10 cellular contexts compared by ENCODE assay signal in genomic region chr10:79155301-79156081, GRCh38.
A peak's percentile ranks its signal among the peaks of the same experiment; 100 is the strongest.
DNase-seq lines count a peak whose midpoint lies in the region; ATAC-seq, FAIRE-seq and TF ChIP-seq lines count a peak whose summit lies in the region.
"Had no signal": no experiment of that assay in that cellular context is flagged by ENCODE, and none has a peak within 500 bp of the region (broad histone marks: within the 10 kb centered on the region; RNA-seq: fewer than 3 reads in every experiment).

No MANE protein-coding gene starts in this region.

- H3K9me3 ChIP-seq in kidney (ENCODE audit: control insufficient read depth in 1 of 2, low read length in 2 of 2) = no peaks in the 10 kb centered on the region
- no peaks in the 10 kb centered on the region for H3K9me3 ChIP-seq in tibial nerve

- 61 to 64% methylated on average over 11 to 14 of the region's 14 CpGs for WGBS in tibial nerve, 2 donors

- no peaks in the 10 kb centered on the region for H3K27me3 ChIP-seq in tibial nerve

- H3K27ac ChIP-seq in kidney (ENCODE audit: low read depth in 2 of 2, low read length in 2 of 2) (peak overlapping the region; percentile 52 to 69), tibial nerve (peak overlapping the region in 3 of 4 donors; percentile 41 to 97 (median 91))

- H3K4me3 ChIP-seq in kidney (ENCODE audit: low read length in 2 of 2) = no peak overlapping the region
- no peak overlapping the region for H3K4me3 ChIP-seq in tibial nerve

- intact Hi-C loops in kidney (cut with DNase I) = no loop called here

- H3K9ac ChIP-seq in kidney (ENCODE audit: low read length in 2 of 2) = peak overlapping the region in 1 of 2 donors; percentile 59

- FAIRE-seq in kidney (lab: Jason Lieb, UNC) = no peak
- FAIRE-seq: A204.1 had no signal

- TF ChIP-seq POLR2A in tibial nerve (IDR thresholded peaks at IDR 0.05) = no peak

- H3K36me3 ChIP-seq in kidney (ENCODE audit: control insufficient read depth in 1 of 2, insufficient read depth in 2 of 2, low read length in 2 of 2) (no peaks in the 10 kb centered on the region), tibial nerve (no peaks in the 10 kb centered on the region)

- peaks cover 63 to 82% of the 10 kb centered on the region in 2 donors for H3K4me1 ChIP-seq in kidney (ENCODE audit: control insufficient read depth in 1 of 2, insufficient read depth in 1 of 2, low read depth in 1 of 2, low read length in 2 of 2)
- peaks cover 0 to 100% (median 90%) of the 10 kb centered on the region in 4 donors for H3K4me1 ChIP-seq in tibial nerve

- peak; percentile 3 for DNase-seq in NOMO-1 treated with DMSO at 0.1 percent for 48 hours (lab: John Stamatoyannopoulos, UW; ENCODE audit: unreplicated experiment)
- no peak for DNase-seq in NOMO-1 treated with dmso at 0.1 percent for 144 hours (lab: John Stamatoyannopoulos, UW; ENCODE audit: unreplicated experiment)
- DNase-seq in amniotic epithelial cell (ENCODE audit: low read depth) = peak; percentile 57
- no peak for DNase-seq in kidney
- DNase-seq in tibial nerve (ENCODE audit: low spot score in 2 of 2) = no peak
- no peak for DNase-seq in COLO829 (ENCODE audit: low spot score)
- DNase-seq in cerebellar nuclear complex (lab: John Stamatoyannopoulos, UW) = no peak
- DNase-seq: activated naive CD8-positive, alpha-beta T cell treated with anti-CD3 and anti-CD28 coated beads, Interleukin-2, amount 10 ng/mL, durations not matched to agents 7 days and 5 days had no signal

- ATAC-seq in HG03280 (IDR thresholded peaks at IDR 0.05; ENCODE audit: unreplicated experiment) = no peak

- TF ChIP-seq EP300 in tibial nerve (IDR thresholded peaks at IDR 0.05) = peak in 1 of 2 donors; percentile 47

- no peak for TF ChIP-seq CTCF in kidney (IDR thresholded peaks at IDR 0.05; ENCODE audit: borderline replicate concordance, extremely low read depth, insufficient read depth)
- TF ChIP-seq CTCF in tibial nerve (IDR thresholded peaks at IDR 0.05) = peak in 1 of 5 experiments; percentile 6

Comparison
In these comparisons a context has a peak if more than half of its experiments do, and no peak if none do; other contexts are left out.
1. DNase-seq: peak in NOMO-1 treated with DMSO at 0.1 percent for 48 hours (single experiment) and amniotic epithelial cell (single experiment); none in NOMO-1 treated with dmso at 0.1 percent for 144 hours (single experiment), kidney (single experiment), tibial nerve (0 of 2), COLO829 (single experiment) and cerebellar nuclear complex (0 of 2).